In the genomic region with DNA sequence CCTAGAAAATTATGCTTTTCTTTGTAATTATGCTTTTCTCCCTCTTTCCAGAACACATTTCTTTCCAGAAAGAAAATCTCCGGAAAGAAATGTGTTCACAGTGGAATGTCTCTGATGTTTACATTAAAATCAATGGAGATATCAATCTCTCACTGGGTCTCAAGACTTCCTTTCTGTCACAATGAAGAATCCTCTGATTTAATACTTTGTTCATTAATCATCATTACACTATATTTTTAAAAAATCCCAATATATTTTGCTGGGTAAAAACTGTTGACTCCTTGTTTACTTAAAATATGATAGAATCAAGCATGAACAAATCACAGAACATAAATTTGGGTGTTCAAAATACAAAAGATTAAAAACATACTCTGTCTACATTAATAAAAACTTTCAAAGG, we compare ENCODE assay signal across 32 cellular contexts. TPM values are rescaled to one million over a fixed set of nuclear protein-coding genes. Genes with fewer than 3 reads are reported as not detected.
"Had no signal": no experiment of that assay in that cellular context is flagged by ENCODE, and none has a peak within 500 bp of the region (broad histone marks: within the 10 kb centered on the region; RNA-seq: fewer than 3 reads in every experiment).

No MANE protein-coding gene starts in this region.

- H3K9me2 ChIP-seq: SK-N-SH had no signal

- H3K4me1 Mint-ChIP-seq: activated CD4-positive, alpha-beta T cell treated with anti-CD3 and anti-CD28 coated beads, Interleukin-2, amount 10 ng/mL, durations not matched to agents 24 days and 14 days; activated naive CD4-positive, alpha-beta T cell treated with anti-CD3 and anti-CD28 coated beads, Interleukin-2, amount 50 U/mL, for 24 hours; activated naive CD8-positive, alpha-beta T cell treated with anti-CD3 and anti-CD28 coated beads, Interleukin-2, amount 10 ng/mL, durations not matched to agents 7 days and 5 days; activated T-helper 17 cell treated with anti-CD3 and anti-CD28 coated beads, Interleukin-2, amount 50 U/mL, for 72 hours; brain; central memory CD8-positive, alpha-beta T cell had no signal

- H3K4me2 ChIP-seq: SK-N-SH had no signal

- H3K4me3 ChIP-seq: cardiac muscle cell, Peyer's patch, SJSA1 had no signal

- H3K4me3 Mint-ChIP-seq: activated CD4-positive, alpha-beta T cell treated with anti-CD3 and anti-CD28 coated beads, Interleukin-2, amount 10 ng/mL, durations not matched to agents 24 days and 14 days; activated CD8-positive, alpha-beta T cell treated with anti-CD3 and anti-CD28 coated beads for 36 hours; activated naive CD4-positive, alpha-beta T cell treated with anti-CD3 and anti-CD28 coated beads, Interleukin-2, amount 50 U/mL, for 24 hours; activated naive CD8-positive, alpha-beta T cell treated with anti-CD3 and anti-CD28 coated beads, Interleukin-2, amount 10 ng/mL, durations not matched to agents 7 days and 5 days; activated T-cell treated with anti-CD3 and anti-CD28 coated beads, Interleukin-2, amount 50 U/mL, for 72 hours; activated T-helper 17 cell treated with anti-CD3 and anti-CD28 coated beads, Interleukin-2, amount 50 U/mL, for 72 hours; brain; central memory CD8-positive, alpha-beta T cell; T-helper 1 cell treated with Interleukin-12 subunit alpha and Interleukin-12 subunit beta and Interleukin-4 antibody, amounts not matched to agents 30 μg/mL and 1 μg/mL, for 36 hours; T-helper 2 cell treated with Interferon-gamma antibody and Interleukin-4, amounts not matched to agents 5 μg/mL and 100 μg/mL, for 36 hours had no signal

- DNase-seq: activated CD4-positive, alpha-beta T cell treated with anti-CD3 and anti-CD28 coated beads, Interleukin-2, amount 10 ng/mL, durations not matched to agents 24 days and 14 days; activated CD4-positive, alpha-beta T cell treated with anti-CD3 and anti-CD28 coated beads, Interleukin-2, amount 50 U/mL, for 4 hours; activated CD8-positive, alpha-beta T cell treated with anti-CD3 and anti-CD28 coated beads for 36 hours; activated effector memory CD4-positive, alpha-beta T cell treated with anti-CD3 and anti-CD28 coated beads, Interleukin-2, amount 50 U/mL, for 16 hours; activated naive CD4-positive, alpha-beta T cell; activated naive CD8-positive, alpha-beta T cell treated with anti-CD3 and anti-CD28 coated beads, Interleukin-2, amount 10 ng/mL, durations not matched to agents 7 days and 5 days; activated T-cell treated with anti-CD3 and anti-CD28 coated beads, Interleukin-2, amount 50 U/mL, for 1 hour; activated T-cell treated with anti-CD3 and anti-CD28 coated beads, Interleukin-2, amount 50 U/mL, for 72 hours; amygdala; NCI-H1105; NCI-H1417 treated with DMSO at 0.1 percent for 48 hours; NCI-H1930; NCI-H2081 treated with DMSO at 0.1 percent for 48 hours; NCI-H345; NCI-H524 treated with DMSO at 0.1 percent for 48 hours; Peyer's patch; RPMI8226; SHP77 treated with DMSO at 0.1 percent for 48 hours; SK-N-SH had no signal

- H3K4me1 ChIP-seq: Peyer's patch had no signal

- H3K9me3 ChIP-seq: Peyer's patch, SJSA1, SK-N-SH had no signal

- H3K27me3 Mint-ChIP-seq: activated naive CD4-positive, alpha-beta T cell treated with anti-CD3 and anti-CD28 coated beads, Interleukin-2, amount 50 U/mL, for 24 hours; activated T-helper 17 cell treated with anti-CD3 and anti-CD28 coated beads, Interleukin-2, amount 50 U/mL, for 72 hours; brain; central memory CD8-positive, alpha-beta T cell had no signal

- H3K27me3 ChIP-seq: cardiac muscle cell, Peyer's patch, SJSA1 had no signal

- H3K36me3 Mint-ChIP-seq: activated naive CD4-positive, alpha-beta T cell treated with anti-CD3 and anti-CD28 coated beads, Interleukin-2, amount 50 U/mL, for 24 hours; activated naive CD8-positive, alpha-beta T cell treated with anti-CD3 and anti-CD28 coated beads, Interleukin-2, amount 10 ng/mL, durations not matched to agents 7 days and 5 days; brain had no signal

- H3K9me3 Mint-ChIP-seq: activated CD4-positive, alpha-beta T cell treated with anti-CD3 and anti-CD28 coated beads, Interleukin-2, amount 10 ng/mL, durations not matched to agents 24 days and 14 days; activated CD8-positive, alpha-beta T cell treated with anti-CD3 and anti-CD28 coated beads for 36 hours; activated naive CD4-positive, alpha-beta T cell treated with anti-CD3 and anti-CD28 coated beads, Interleukin-2, amount 50 U/mL, for 24 hours; activated naive CD8-positive, alpha-beta T cell treated with anti-CD3 and anti-CD28 coated beads, Interleukin-2, amount 10 ng/mL, durations not matched to agents 7 days and 5 days; activated T-cell treated with anti-CD3 and anti-CD28 coated beads, Interleukin-2, amount 50 U/mL, for 72 hours; activated T-helper 17 cell treated with anti-CD3 and anti-CD28 coated beads, Interleukin-2, amount 50 U/mL, for 72 hours; brain; central memory CD8-positive, alpha-beta T cell; T-helper 1 cell treated with Interleukin-12 subunit alpha and Interleukin-12 subunit beta and Interleukin-4 antibody, amounts not matched to agents 30 μg/mL and 1 μg/mL, for 36 hours; T-helper 2 cell treated with Interferon-gamma antibody and Interleukin-4, amounts not matched to agents 5 μg/mL and 100 μg/mL, for 36 hours had no signal

- ATAC-seq: activated CD8-positive, alpha-beta T cell treated with anti-CD3 and anti-CD28 coated beads for 36 hours; activated T-cell treated with anti-CD3 and anti-CD28 coated beads, Interleukin-2, amount 50 U/mL, for 72 hours; activated T-helper 17 cell treated with anti-CD3 and anti-CD28 coated beads, Interleukin-2, amount 50 U/mL, for 72 hours had no signal

- H3K27ac Mint-ChIP-seq: activated CD4-positive, alpha-beta T cell treated with anti-CD3 and anti-CD28 coated beads, Interleukin-2, amount 10 ng/mL, durations not matched to agents 24 days and 14 days; activated CD8-positive, alpha-beta T cell treated with anti-CD3 and anti-CD28 coated beads for 36 hours; activated naive CD4-positive, alpha-beta T cell treated with anti-CD3 and anti-CD28 coated beads, Interleukin-2, amount 50 U/mL, for 24 hours; activated naive CD8-positive, alpha-beta T cell treated with anti-CD3 and anti-CD28 coated beads, Interleukin-2, amount 10 ng/mL, durations not matched to agents 7 days and 5 days; activated T-cell treated with anti-CD3 and anti-CD28 coated beads, Interleukin-2, amount 50 U/mL, for 72 hours; activated T-helper 17 cell treated with anti-CD3 and anti-CD28 coated beads, Interleukin-2, amount 50 U/mL, for 72 hours; brain; T-helper 1 cell treated with Interleukin-12 subunit alpha and Interleukin-12 subunit beta and Interleukin-4 antibody, amounts not matched to agents 30 μg/mL and 1 μg/mL, for 36 hours; T-helper 2 cell treated with Interferon-gamma antibody and Interleukin-4, amounts not matched to agents 5 μg/mL and 100 μg/mL, for 36 hours had no signal

- H3K36me3 ChIP-seq: cardiac muscle cell, Peyer's patch, SJSA1 had no signal

- H3K27ac ChIP-seq: cardiac muscle cell, Peyer's patch, SJSA1 had no signal

RNA-seq across cellular contexts. Expression of gene BRDT, which starts 36.9 kb away (rescaled TPM):
- total RNA-seq: activated CD4-positive, alpha-beta T cell treated with anti-CD3 and anti-CD28 coated beads, Interleukin-2, amount 10 ng/mL, durations not matched to agents 24 days and 14 days; activated CD8-positive, alpha-beta memory T cell treated with anti-CD3 and anti-CD28 coated beads for 36 hours; activated CD8-positive, alpha-beta T cell treated with anti-CD3 and anti-CD28 coated beads for 36 hours; activated naive CD8-positive, alpha-beta T cell treated with anti-CD3 and anti-CD28 coated beads, Interleukin-2, amount 10 ng/mL, durations not matched to agents 7 days and 5 days; activated T-cell treated with anti-CD3 and anti-CD28 coated beads, Interleukin-2, amount 50 U/mL, for 72 hours; activated T-helper 17 cell treated with anti-CD3 and anti-CD28 coated beads, Interleukin-2, amount 50 U/mL, for 72 hours; astrocyte; cardiac muscle cell; M059J; NCI-H460; Peyer's patch; SJSA1 had no signal
- polyA plus RNA-seq: adipose tissue, cardiac muscle cell, SK-N-SH had no signal
